13 cellular contexts compared by ENCODE assay signal in genomic region chr13:109803822-109804221, GRCh38.
"Had no signal": no experiment of that assay in that cellular context is flagged by ENCODE, and none has a peak within 500 bp of the region (broad histone marks: within the 10 kb centered on the region; RNA-seq: fewer than 3 reads in every experiment).

No MANE protein-coding gene starts in this region.

- H3K27ac ChIP-seq: cardiac muscle cell, esophagus muscularis mucosa, left lung, transverse colon had no signal

- H3K4me1 ChIP-seq: left lung, transverse colon had no signal

- FAIRE-seq: endothelial cell of umbilical vein, TTC549 had no signal

- H3K9me3 ChIP-seq: esophagus muscularis mucosa, left lung, transverse colon had no signal

- H3K4me3 ChIP-seq: cardiac muscle cell, esophagus muscularis mucosa, left lung, transverse colon had no signal

- DNase-seq: activated CD4-positive, alpha-beta memory T cell treated with anti-CD3 and anti-CD28 coated beads, Interleukin-2, amount 10 ng/mL, durations not matched to agents 7 days and 5 days; activated CD8-positive, alpha-beta memory T cell treated with anti-CD3 and anti-CD28 coated beads, Interleukin-2, amount 10 ng/mL, durations not matched to agents 7 days and 5 days; amniotic stem cell; dermis blood vessel endothelial cell; effector memory CD4-positive, alpha-beta T cell; left lung; stimulated activated CD4-positive, alpha-beta T cell treated with anti-CD3 and anti-CD28 coated beads, Interleukin-2, amount 100 ng/mL, for 24 hours; stimulated activated naive CD8-positive, alpha-beta T cell treated with anti-CD3 and anti-CD28 coated beads, Interleukin-15, Interleukin-2, amounts not matched to agents 100 U/mL and 50 U/mL, for 24 hours; transverse colon had no signal

- H3K27me3 ChIP-seq: cardiac muscle cell, esophagus muscularis mucosa, left lung had no signal

- H3K36me3 ChIP-seq: cardiac muscle cell, esophagus muscularis mucosa, left lung, transverse colon had no signal

- ATAC-seq: activated CD8-positive, alpha-beta memory T cell treated with anti-CD3 and anti-CD28 coated beads, Interleukin-2, amount 10 ng/mL, durations not matched to agents 7 days and 5 days; left lung; stimulated activated naive CD8-positive, alpha-beta T cell treated with anti-CD3 and anti-CD28 coated beads, Interleukin-15, Interleukin-2, amounts not matched to agents 100 U/mL and 50 U/mL, for 24 hours had no signal
